ENCODE assay signal across 14 cellular contexts in genomic region chr7:4726568-4726967, GRCh38. TPM values are rescaled to one million over a fixed set of nuclear protein-coding genes. Genes with fewer than 3 reads are reported as not detected.
DNase-seq lines count a peak whose midpoint lies in the region; ATAC-seq and TF ChIP-seq lines count a peak whose summit lies in the region.
"Had no signal": no experiment of that assay in that cellular context is flagged by ENCODE, and none has a peak within 500 bp of the region (broad histone marks: within the 10 kb centered on the region; RNA-seq: fewer than 3 reads in every experiment).

No MANE protein-coding gene starts in this region.

- no peak overlapping the region for H3K27ac Mint-ChIP-seq in activated T-cell treated with anti-CD3 and anti-CD28 coated beads, Interleukin-2, amount 50 U/mL, for 72 hours
- peak overlapping the region; percentile 72 for H3K27ac Mint-ChIP-seq in nephron progenitor cell

- peaks cover 0 to 8% of the 10 kb centered on the region in 2 donors for H3K4me1 ChIP-seq in breast epithelium
- peaks cover 8 to 32% of the 10 kb centered on the region in 2 donors for H3K4me1 ChIP-seq in thyroid gland

- H3K36me3 ChIP-seq in breast epithelium (no peaks in the 10 kb centered on the region), thyroid gland (no peaks in the 10 kb centered on the region)

- peaks cover 54% of the 10 kb centered on the region for H3K4me1 Mint-ChIP-seq in activated T-cell treated with anti-CD3 and anti-CD28 coated beads, Interleukin-2, amount 50 U/mL, for 72 hours (ENCODE audit: low read depth)
- H3K4me1 Mint-ChIP-seq in nephron progenitor cell = peaks cover 58% of the 10 kb centered on the region

- peak; percentile 18 to 33 for ATAC-seq in activated T-cell treated with anti-CD3 and anti-CD28 coated beads, Interleukin-2, amount 50 U/mL, for 72 hours (replicated peaks in 1 of 2)
- ATAC-seq in GM21515 (IDR thresholded peaks at IDR 0.05; ENCODE audit: unreplicated experiment) = no peak
- ATAC-seq: GM12878 had no signal

- H3K27me3 ChIP-seq in breast epithelium (no peaks in the 10 kb centered on the region), thyroid gland (no peaks in the 10 kb centered on the region)

- TF ChIP-seq POLR2A in breast epithelium (IDR thresholded peaks at IDR 0.05) = no peak
- TF ChIP-seq POLR2A in thyroid gland (IDR thresholded peaks at IDR 0.05) = no peak
- TF ChIP-seq POLR2A in lower leg skin (IDR thresholded peaks at IDR 0.05) = no peak

- 87 to 89% methylated on average over 9 of the region's 9 CpGs for WGBS in thyroid gland, 2 donors
- 84 to 97% methylated on average over 9 of the region's 9 CpGs for WGBS in lower leg skin, 2 donors

- no peak for DNase-seq in activated T-cell treated with anti-CD3 and anti-CD28 coated beads, Interleukin-2, amount 50 U/mL, for 72 hours
- no peak for DNase-seq in activated T-cell treated with anti-CD3 and anti-CD28 coated beads for 4 hours
- DNase-seq in breast epithelium (ENCODE audit: low spot score in 2 of 2) = no peak
- DNase-seq in nephron progenitor cell = no peak
- DNase-seq in thyroid gland = no peak
- DNase-seq in lower leg skin (ENCODE audit: low spot score in 2 of 2) = no peak
- DNase-seq in ecto neural progenitor cell (ENCODE audit: low spot score) = no peak
- DNase-seq: DND-41, H7, hypothalamus, mesendoderm, NCI-H1105 had no signal

- intact Hi-C loops in breast epithelium (cut with DNase I; ENCODE audit: low total_unique reads) (no loop called here), thyroid gland (cut with DNase I) (no loop called here), lower leg skin (cut with DNase I; ENCODE audit: low total_unique reads) (no loop called here)

- H3K4me3 ChIP-seq in breast epithelium = no peak overlapping the region
- H3K4me3 ChIP-seq in thyroid gland (replicated peaks in 1 of 3) = no peak overlapping the region
- H3K4me3 ChIP-seq in lower leg skin (ENCODE audit: low read depth, poor library complexity, severe bottlenecking) = no peak overlapping the region

- H3K36me3 Mint-ChIP-seq in activated T-cell treated with anti-CD3 and anti-CD28 coated beads, Interleukin-2, amount 50 U/mL, for 72 hours (ENCODE audit: insufficient read depth in 2 of 2) = peaks cover 0 to 2% of the 10 kb centered on the region in 2 donors
- peaks cover 8% of the 10 kb centered on the region for H3K36me3 Mint-ChIP-seq in nephron progenitor cell (ENCODE audit: low read depth)

- H3K9me3 ChIP-seq in breast epithelium (no peaks in the 10 kb centered on the region), thyroid gland (no peaks in the 10 kb centered on the region)

- no peaks in the 10 kb centered on the region for H3K27me3 Mint-ChIP-seq in activated T-cell treated with anti-CD3 and anti-CD28 coated beads, Interleukin-2, amount 50 U/mL, for 72 hours (ENCODE audit: low read depth)
- no peaks in the 10 kb centered on the region for H3K27me3 Mint-ChIP-seq in nephron progenitor cell (ENCODE audit: low read depth, poor library complexity)

- H3K9me3 Mint-ChIP-seq in activated T-cell treated with anti-CD3 and anti-CD28 coated beads, Interleukin-2, amount 50 U/mL, for 72 hours = no peaks in the 10 kb centered on the region
- no peaks in the 10 kb centered on the region for H3K9me3 Mint-ChIP-seq in nephron progenitor cell

- H3K27ac ChIP-seq in breast epithelium (peak overlapping the region; percentile 96 to 97), thyroid gland (peak overlapping the region in 2 of 3 donors; percentile 73 to 92)

- H3K4me3 Mint-ChIP-seq in activated T-cell treated with anti-CD3 and anti-CD28 coated beads, Interleukin-2, amount 50 U/mL, for 72 hours = peak overlapping the region; percentile 90 to 92
- H3K4me3 Mint-ChIP-seq in nephron progenitor cell = no peak overlapping the region

- TF ChIP-seq CTCF in breast epithelium (IDR thresholded peaks at IDR 0.05) (no peak), nephron progenitor cell (IDR thresholded peaks at IDR 0.05) (no peak), thyroid gland (IDR thresholded peaks at IDR 0.05) (no peak), lower leg skin (IDR thresholded peaks at IDR 0.05) (no peak)

RNA-seq across cellular contexts. Expression of gene FOXK1, which starts 44.5 kb away (rescaled TPM):
- 10 to 100 TPM; 38.6 to 41.0 TPM for total RNA-seq in activated T-cell treated with anti-CD3 and anti-CD28 coated beads, Interleukin-2, amount 50 U/mL, for 72 hours
- 10 to 100 TPM; 11.7 to 16.5 (median 15.7) TPM for total RNA-seq in breast epithelium
- 10 to 100 TPM; 15.0 to 33.0 (median 20.7) TPM for total RNA-seq in thyroid gland
- 10 to 100 TPM; 22.0 to 41.3 (median 30.3) TPM for total RNA-seq in lower leg skin

RNA-seq across cellular contexts. Expression of gene AP5Z1, which starts 48.9 kb away (rescaled TPM):
- 10 to 100 TPM; 38.1 to 39.0 TPM for total RNA-seq in activated T-cell treated with anti-CD3 and anti-CD28 coated beads, Interleukin-2, amount 50 U/mL, for 72 hours
- total RNA-seq in breast epithelium (10 to 100 TPM; 20.0 to 25.9 (median 23.3) TPM), thyroid gland (10 to 100 TPM; 19.7 to 35.4 (median 25.4) TPM), lower leg skin (10 to 100 TPM; 43.1 to 87.4 (median 61.3) TPM)
